In the genomic region with DNA sequence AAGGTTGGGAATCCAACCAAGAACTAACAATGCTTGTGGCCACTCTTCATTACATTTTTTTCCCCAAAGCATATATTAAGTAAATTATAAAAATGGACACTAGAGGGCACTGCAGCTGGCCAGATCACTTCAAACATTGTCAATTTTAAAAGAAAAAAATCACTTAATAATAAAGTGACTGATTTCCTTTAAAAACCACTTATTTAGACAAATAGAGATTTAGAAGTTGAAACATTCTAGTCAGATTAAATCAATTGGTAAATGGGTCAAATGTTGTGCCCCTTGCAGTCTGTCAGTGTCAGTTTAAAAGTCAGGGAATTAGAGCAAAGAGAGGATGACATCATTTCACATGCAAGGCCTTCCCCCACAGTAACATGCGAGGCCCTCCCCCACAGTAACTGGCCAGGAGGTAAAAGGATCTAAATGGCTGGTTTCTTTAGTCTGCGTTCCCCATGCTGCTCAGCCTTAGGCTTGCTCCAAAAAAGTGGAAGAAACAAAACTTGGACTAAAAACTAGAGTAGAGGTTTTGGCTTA, we compare ENCODE assay signal across 7 cellular contexts.
DNase-seq lines count a peak whose midpoint lies in the region; ATAC-seq and TF ChIP-seq lines count a peak whose summit lies in the region.

No MANE protein-coding gene starts in this region.

- no peaks in the 10 kb centered on the region; the same call in 1 of the 2 replicates for H3K36me3 ChIP-seq in SU-DHL-6 (ENCODE audit: low read length)

- H3K9me2 ChIP-seq in SU-DHL-6 (replicated peaks; ENCODE audit: insufficient read depth, low read length): no peaks in the 10 kb centered on the region

- ATAC-seq in sciatic nerve (peak; percentile 91), GM21381 (IDR thresholded peaks at IDR 0.05; ENCODE audit: unreplicated experiment) (no peak)

- H3K9me3 ChIP-seq in SU-DHL-6 (ENCODE audit: insufficient read depth, low read length): no peaks in the 10 kb centered on the region

- no peak overlapping the region for H3K4me2 ChIP-seq in SU-DHL-6 (ENCODE audit: low read depth, low read length, poor library complexity, severe bottlenecking)

- intact Hi-C loops in sciatic nerve (cut with DNase I): no loop called here

- H4K20me1 ChIP-seq in SU-DHL-6 (ENCODE audit: low read depth, low read length): no peaks in the 10 kb centered on the region

- no peaks in the 10 kb centered on the region for H3K79me2 ChIP-seq in SU-DHL-6 (ENCODE audit: insufficient read depth, low read length)

- TF ChIP-seq CTCF in GM12864 (IDR thresholded peaks at IDR 0.05; ENCODE audit: low read depth, low read length, missing control alignments): peak; percentile 46
- TF ChIP-seq CTCF in SU-DHL-6 (IDR thresholded peaks at IDR 0.05; ENCODE audit: insufficient read depth, low read length, poor library complexity, severe bottlenecking): peak; percentile 92

- H3K4me3 ChIP-seq in GM12864 (ENCODE audit: low read depth, low read length): no peak overlapping the region
- no peak overlapping the region for H3K4me3 ChIP-seq in SU-DHL-6 (ENCODE audit: insufficient read depth, low read length, poor library complexity, severe bottlenecking)

- DNase-seq in GM12864 (ENCODE audit: low read depth) (no peak), NCI-H1048 (lab: John Stamatoyannopoulos, UW) (peak; percentile 13), foreskin melanocyte (peak; percentile 41), sciatic nerve (ENCODE audit: low spot score) (no peak), substantia nigra (lab: John Stamatoyannopoulos, UW) (no peak)

- H3K9ac ChIP-seq in SU-DHL-6 (ENCODE audit: low read length): no peak overlapping the region

- H2AFZ ChIP-seq in SU-DHL-6 (ENCODE audit: low read depth, low read length, severe bottlenecking): no peak overlapping the region

- no peaks in the 10 kb centered on the region for H3K27me3 ChIP-seq in SU-DHL-6 (ENCODE audit: low read length)

- no peaks in the 10 kb centered on the region for H3F3A ChIP-seq in SU-DHL-6 (ENCODE audit: insufficient read depth)

- H3K27ac ChIP-seq in SU-DHL-6 (ENCODE audit: low read depth, low read length) (no peak overlapping the region), substantia nigra (ENCODE audit: low read depth, low read length, poor library complexity, severe bottlenecking) (no peak overlapping the region)

Comparison
In these comparisons a context has a peak if more than half of its experiments do, and no peak if none do; other contexts are left out.
1. DNase-seq: peak in NCI-H1048 (single experiment) and foreskin melanocyte (single experiment); none in GM12864 (single experiment), sciatic nerve (single experiment) and substantia nigra (0 of 49).